ENCODE assay signal across 18 cellular contexts in genomic region chr19:7993560-7993959, GRCh38. TPM values are rescaled to one million over a fixed set of nuclear protein-coding genes. Genes with fewer than 3 reads are reported as not detected.
DNase-seq lines count a peak whose midpoint lies in the region; ATAC-seq and TF ChIP-seq lines count a peak whose summit lies in the region.
"Had no signal": no experiment of that assay in that cellular context is flagged by ENCODE, and none has a peak within 500 bp of the region (broad histone marks: within the 10 kb centered on the region; RNA-seq: fewer than 3 reads in every experiment).

No MANE protein-coding gene starts in this region.

- TF ChIP-seq CTCF in omental fat pad (IDR thresholded peaks at IDR 0.05), result no peak

- DNase-seq in Right ventricle myocardium inferior (ENCODE audit: missing footprints) (no peak), cardiac septum (ENCODE audit: low spot score) (no peak), left ventricle myocardium superior (peak; percentile 38), omental fat pad (ENCODE audit: low spot score) (no peak), mucosa of gallbladder (ENCODE audit: low spot score) (no peak), DMS 273 (lab: John Stamatoyannopoulos, UW; ENCODE audit: unreplicated experiment) (no peak), KG1 (lab: John Stamatoyannopoulos, UW) (no peak)
- DNase-seq: activated CD8-positive, alpha-beta T cell treated with anti-CD3 and anti-CD28 coated beads for 36 hours; activated T-cell treated with anti-CD3 and anti-CD28 coated beads, Interleukin-2, amount 50 U/mL, for 72 hours; DMS79; IMR-90; mucosa of descending colon; MV-4-11; ovary; transverse colon had no signal

- ATAC-seq in Right ventricle myocardium inferior, result peak; percentile 58
- peak; percentile 78 for ATAC-seq in left ventricle myocardium superior
- peak; percentile 82 for ATAC-seq in omental fat pad (ENCODE audit: low FRiP score)
- ATAC-seq in HG03439 (IDR thresholded peaks at IDR 0.05; ENCODE audit: unreplicated experiment), result no peak
- ATAC-seq: A549; activated CD8-positive, alpha-beta T cell treated with anti-CD3 and anti-CD28 coated beads for 36 hours; activated T-cell treated with anti-CD3 and anti-CD28 coated beads, Interleukin-2, amount 50 U/mL, for 72 hours; mucosa of descending colon had no signal

- intact Hi-C loops in Right ventricle myocardium inferior (cut with DNase I) (no loop called here), cardiac septum (cut with DNase I) (no loop called here), left ventricle myocardium superior (cut with micrococcal nuclease) (no loop called here)

RNA-seq across cellular contexts. Expression of gene ELAVL1, which starts 11.9 kb away (rescaled TPM):
- total RNA-seq in Right ventricle myocardium inferior, result 55.1 TPM
- 55.2 TPM for total RNA-seq in cardiac septum
- 53.3 TPM for total RNA-seq in left ventricle myocardium superior
- 10 to 100 TPM; 23.7 to 41.1 (median 30.3) TPM for total RNA-seq in omental fat pad
- 68.9 TPM for total RNA-seq in mucosa of gallbladder

RNA-seq across cellular contexts. Expression of gene TIMM44, which starts 50.1 kb away (rescaled TPM):
- 111 TPM for total RNA-seq in Right ventricle myocardium inferior
- total RNA-seq in cardiac septum, result 82.6 TPM
- total RNA-seq in left ventricle myocardium superior, result 115 TPM
- total RNA-seq in omental fat pad, result 10 to 100 TPM; 44.3 to 53.3 (median 47.6) TPM
- total RNA-seq in mucosa of gallbladder, result 46.2 TPM

RNA-seq across cellular contexts. Expression of gene CCL25, which starts 59.0 kb away (rescaled TPM):
- total RNA-seq in Right ventricle myocardium inferior, result not detected
- total RNA-seq in cardiac septum, result not detected
- not detected for total RNA-seq in left ventricle myocardium superior
- not detected for total RNA-seq in omental fat pad
- total RNA-seq in mucosa of gallbladder, result not detected
- total RNA-seq: epithelial cell of proximal tubule, IMR-90, mucosa of descending colon, ovary, transverse colon had no signal
